Comparison of ENCODE assay signal across 8 cellular contexts in the genomic region with DNA sequence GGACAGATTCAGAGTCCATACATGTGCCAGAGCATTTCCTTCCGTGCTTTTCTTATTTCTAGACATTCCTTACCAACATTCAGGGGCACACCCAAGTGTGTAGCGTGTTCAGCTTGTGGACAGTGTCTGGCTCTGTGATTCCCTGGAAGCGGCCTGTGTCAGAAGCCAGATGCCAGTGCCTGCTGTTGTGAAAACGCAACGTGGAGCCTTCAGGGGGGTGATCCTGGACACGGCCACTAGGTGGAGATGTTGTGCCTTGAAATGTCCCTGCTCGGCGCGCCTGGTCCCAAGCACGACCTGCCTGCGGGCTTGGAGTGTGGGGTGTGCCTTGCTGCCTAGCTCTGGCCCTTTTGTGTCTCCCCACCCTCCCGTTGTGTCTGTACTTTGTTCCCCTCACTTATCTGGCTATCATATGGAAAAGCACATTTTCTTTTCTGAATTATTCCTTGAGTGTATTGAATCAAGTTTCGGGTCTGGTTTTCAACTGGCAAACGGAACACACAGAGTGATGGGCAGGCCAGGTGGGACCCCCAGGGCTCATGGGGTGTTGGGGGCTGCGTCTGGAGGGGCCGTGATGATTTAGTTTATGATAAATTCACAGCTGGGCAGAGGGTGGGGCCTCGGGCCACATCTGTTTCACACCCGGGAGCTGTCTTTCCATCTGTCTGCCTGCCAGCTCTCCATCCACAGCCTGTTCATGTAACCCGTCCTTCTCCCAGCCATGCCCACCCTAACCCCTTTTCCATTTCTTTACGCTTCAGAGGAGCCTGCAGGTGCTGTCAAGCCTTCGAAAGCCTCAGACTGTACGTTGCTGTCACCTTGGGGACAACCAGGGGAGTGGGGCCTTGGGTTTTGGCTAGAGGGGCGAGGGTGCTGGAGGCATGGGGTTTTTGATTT.
DNase-seq lines count a peak whose midpoint lies in the region; ATAC-seq, FAIRE-seq and TF ChIP-seq lines count a peak whose summit lies in the region.

No MANE protein-coding gene starts in this region.

- TF ChIP-seq CTCF in Calu3 (IDR thresholded peaks at IDR 0.05; ENCODE audit: unreplicated experiment) (peak; percentile 84), osteocyte (IDR thresholded peaks at IDR 0.05) (peak; percentile 82), transverse colon (IDR thresholded peaks at IDR 0.05) (peak; percentile 78 to 88 (median 82))

- TF ChIP-seq POLR2A in transverse colon (IDR thresholded peaks at IDR 0.05): no peak

- no TSS peak for BruUV-seq in Calu3 (replicated peaks; lab: Mats Ljungman, UMichigan)

- H3K4me3 Mint-ChIP-seq in Calu3 (ENCODE audit: low read depth, unreplicated experiment) (no peak overlapping the region), osteocyte (ENCODE audit: unreplicated experiment) (no peak overlapping the region)
- no peak overlapping the region for H3K4me3 Mint-ChIP-seq in activated T-helper 2 cell treated with anti-CD3 and anti-CD28 coated beads, Interferon-gamma antibody, Interleukin-2, Interleukin-4, amounts not matched to agents 10 μg/mL and 5 μg/mL and 100 μg/mL, durations not matched to agents 14 hours and 24 hours and 36 hours (ENCODE audit: low read depth)

- no peaks in the 10 kb centered on the region for H3K36me3 ChIP-seq in transverse colon

- H3K9me3 Mint-ChIP-seq in Calu3 (ENCODE audit: low read depth, unreplicated experiment) (no peaks in the 10 kb centered on the region), osteocyte (ENCODE audit: unreplicated experiment) (no peaks in the 10 kb centered on the region)
- H3K9me3 Mint-ChIP-seq in activated T-helper 2 cell treated with anti-CD3 and anti-CD28 coated beads, Interferon-gamma antibody, Interleukin-2, Interleukin-4, amounts not matched to agents 10 μg/mL and 5 μg/mL and 100 μg/mL, durations not matched to agents 14 hours and 24 hours and 36 hours: no peaks in the 10 kb centered on the region

- CTCF ChIA-PET in Calu3 (lab: Charles Lee): no interaction called here

- H3K27ac ChIP-seq in transverse colon: no peak overlapping the region

- peaks cover 79% of the 10 kb centered on the region for H3K27me3 Mint-ChIP-seq in Calu3 (ENCODE audit: unreplicated experiment)
- H3K27me3 Mint-ChIP-seq in activated T-helper 2 cell treated with anti-CD3 and anti-CD28 coated beads, Interferon-gamma antibody, Interleukin-2, Interleukin-4, amounts not matched to agents 10 μg/mL and 5 μg/mL and 100 μg/mL, durations not matched to agents 14 hours and 24 hours and 36 hours (ENCODE audit: low read depth): peaks cover 7% of the 10 kb centered on the region
- H3K27me3 Mint-ChIP-seq in osteocyte (ENCODE audit: unreplicated experiment): no peaks in the 10 kb centered on the region

- no peaks in the 10 kb centered on the region for H3K9me3 ChIP-seq in transverse colon

- H3K27ac Mint-ChIP-seq in Calu3 (ENCODE audit: unreplicated experiment) (no peak overlapping the region), osteocyte (ENCODE audit: unreplicated experiment) (no peak overlapping the region)
- no peak overlapping the region for H3K27ac Mint-ChIP-seq in activated T-helper 2 cell treated with anti-CD3 and anti-CD28 coated beads, Interferon-gamma antibody, Interleukin-2, Interleukin-4, amounts not matched to agents 10 μg/mL and 5 μg/mL and 100 μg/mL, durations not matched to agents 14 hours and 24 hours and 36 hours

- H3K36me3 Mint-ChIP-seq in Calu3 (ENCODE audit: insufficient read depth, unreplicated experiment) (no peaks in the 10 kb centered on the region), osteocyte (ENCODE audit: unreplicated experiment) (peaks cover 4% of the 10 kb centered on the region)
- H3K36me3 Mint-ChIP-seq in activated T-helper 2 cell treated with anti-CD3 and anti-CD28 coated beads, Interferon-gamma antibody, Interleukin-2, Interleukin-4, amounts not matched to agents 10 μg/mL and 5 μg/mL and 100 μg/mL, durations not matched to agents 14 hours and 24 hours and 36 hours (ENCODE audit: low read depth): no peaks in the 10 kb centered on the region

- peaks cover 10% of the 10 kb centered on the region for H3K27me3 ChIP-seq in transverse colon

- H3K4me1 ChIP-seq in transverse colon: peaks cover 0 to 15% (median 6%) of the 10 kb centered on the region in 4 donors

- intact Hi-C loops in Calu3 (cut with micrococcal nuclease; ENCODE audit: unreplicated experiment): loop anchor here (5.0 kb wide), 3 partner anchors 248 to 1028 kb away; no protein-coding TSS in a partner anchor
- intact Hi-C loops in activated T-helper 2 cell treated with anti-CD3 and anti-CD28 coated beads, Interferon-gamma antibody, Interleukin-2, Interleukin-4, amounts not matched to agents 10 μg/mL and 5 μg/mL and 100 μg/mL, durations not matched to agents 14 hours and 24 hours and 36 hours (cut with micrococcal nuclease): loop anchor here (5.0 kb wide), 3 partner anchors 248 to 1198 kb away; no protein-coding TSS in a partner anchor
- intact Hi-C loops in transverse colon (cut with DNase I; ENCODE audit: low total_unique reads): no loop called here

- no peak for TF ChIP-seq EP300 in transverse colon (IDR thresholded peaks at IDR 0.05; ENCODE audit: low read depth)

- FAIRE-seq in frontal cortex (lab: Jason Lieb, UNC): no peak

- in situ Hi-C loops in transverse colon (cut with MboI; ENCODE audit: low pct_ligation_motif_present in 1 of 4, low pct_unique_long_range_greater_than_20kb in 1 of 4, low sequenced_read_pairs in 3 of 4): loop anchor here in 3 of 4 donors (25.0 kb wide), 3 partner anchors 613 to 1188 kb away; no protein-coding TSS in a partner anchor

- H3K4me1 Mint-ChIP-seq in Calu3 (ENCODE audit: low read depth, unreplicated experiment) (peaks cover 17% of the 10 kb centered on the region), osteocyte (ENCODE audit: unreplicated experiment) (peaks cover 3% of the 10 kb centered on the region)
- peaks cover 2% of the 10 kb centered on the region for H3K4me1 Mint-ChIP-seq in activated T-helper 2 cell treated with anti-CD3 and anti-CD28 coated beads, Interferon-gamma antibody, Interleukin-2, Interleukin-4, amounts not matched to agents 10 μg/mL and 5 μg/mL and 100 μg/mL, durations not matched to agents 14 hours and 24 hours and 36 hours (ENCODE audit: low read depth)

- DNase-seq in Calu3 (peak; percentile 70), RKO (ENCODE audit: low spot score) (peak; percentile 58), frontal cortex (ENCODE audit: low spot score in 2 of 2) (peak; percentile 77 to 81), osteocyte (ENCODE audit: extremely low spot score, unreplicated experiment) (no peak), transverse colon (peak; percentile 76)
- peak; percentile 41 for DNase-seq in activated T-helper 2 cell treated with anti-CD3 and anti-CD28 coated beads, Interferon-gamma antibody, Interleukin-2, Interleukin-4, amounts not matched to agents 10 μg/mL and 5 μg/mL and 100 μg/mL, durations not matched to agents 14 hours and 24 hours and 36 hours (ENCODE audit: low spot score)

- no peak overlapping the region for H3K4me3 ChIP-seq in transverse colon

- 51 to 83% methylated on average over 6 to 23 of the region's 23 CpGs for WGBS in transverse colon (ENCODE audit: low coverage in 1 of 2), 2 donors

- ATAC-seq in HG03280 (IDR thresholded peaks at IDR 0.05; ENCODE audit: unreplicated experiment) (peak; percentile 54), HG03045 (IDR thresholded peaks at IDR 0.05; ENCODE audit: unreplicated experiment) (no peak)
